1 cellular context compared by ENCODE assay signal in the genomic region with DNA sequence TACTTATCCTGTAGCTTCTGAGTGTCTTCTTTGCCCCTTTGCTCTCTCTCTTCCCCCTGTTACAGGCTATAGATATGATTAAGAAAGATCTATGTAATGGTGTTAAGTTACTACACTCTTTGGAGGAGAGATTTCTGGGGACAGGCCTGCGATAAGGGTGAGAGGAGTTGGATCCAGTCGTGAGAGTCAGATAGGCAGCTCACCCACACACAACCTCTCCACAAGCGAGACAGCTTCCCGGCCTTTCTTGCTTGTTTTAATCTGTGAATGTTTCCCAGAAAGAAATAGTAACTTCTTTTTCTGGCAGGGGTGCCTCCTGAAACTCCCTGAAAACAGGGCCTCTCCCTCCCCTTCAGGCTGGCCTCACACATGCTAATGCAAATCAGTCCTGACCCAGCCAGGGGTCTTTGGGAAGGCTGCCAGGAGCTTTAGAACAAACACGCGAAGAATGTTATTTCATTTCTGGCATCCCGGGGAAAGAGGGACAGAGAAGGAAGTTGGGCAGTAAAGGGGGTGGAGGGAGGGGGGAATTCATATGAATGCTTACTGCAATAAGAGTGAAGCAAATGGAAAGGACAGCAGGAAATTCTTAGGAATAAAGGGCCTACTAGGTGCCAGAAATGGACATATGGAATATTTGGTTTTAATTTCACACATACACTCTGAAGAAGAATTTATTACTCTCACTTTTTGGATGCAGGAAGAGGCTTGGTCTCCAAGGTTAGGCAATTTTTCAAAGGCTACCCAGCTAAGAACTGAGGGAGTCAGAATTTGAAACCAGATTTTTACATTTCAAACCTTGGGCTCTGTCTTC.
A peak's percentile ranks its signal among the peaks of the same experiment; 100 is the strongest.
TF ChIP-seq lines count a peak whose summit lies in the region.

No MANE protein-coding gene starts in this region.

TF ChIP-seq in K562, 482 proteins besides CTCF, POLR2A, EP300 and RAD21 (continued from another document and continues in another):
- TF ChIP-seq, protein P1, sequence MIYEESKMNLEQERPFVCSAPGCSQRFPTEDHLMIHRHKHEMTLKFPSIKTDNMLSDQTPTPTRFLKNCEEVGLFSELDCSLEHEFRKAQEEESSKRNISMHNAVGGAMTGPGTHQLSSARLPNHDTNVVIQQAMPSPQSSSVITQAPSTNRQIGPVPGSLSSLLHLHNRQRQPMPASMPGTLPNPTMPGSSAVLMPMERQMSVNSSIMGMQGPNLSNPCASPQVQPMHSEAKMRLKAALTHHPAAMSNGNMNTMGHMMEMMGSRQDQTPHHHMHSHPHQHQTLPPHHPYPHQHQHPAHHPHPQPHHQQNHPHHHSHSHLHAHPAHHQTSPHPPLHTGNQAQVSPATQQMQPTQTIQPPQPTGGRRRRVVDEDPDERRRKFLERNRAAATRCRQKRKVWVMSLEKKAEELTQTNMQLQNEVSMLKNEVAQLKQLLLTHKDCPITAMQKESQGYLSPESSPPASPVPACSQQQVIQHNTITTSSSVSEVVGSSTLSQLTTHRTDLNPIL (CRISPR knock-in tag; IDR thresholded peaks at IDR 0.05), result no peak
- TF ChIP-seq KLF16 (IDR thresholded peaks at IDR 0.05) (no peak; the same call in 1 of the 2 replicates), SETDB1 (IDR thresholded peaks at IDR 0.05; ENCODE audit: low read length) (no peak), DMBX1 (CRISPR knock-in tag; IDR thresholded peaks at IDR 0.05; ENCODE audit: borderline replicate concordance) (peak; percentile 63; the same call in 1 of the 2 replicates), MCM5 (IDR thresholded peaks at IDR 0.05; ENCODE audit: low read depth) (no peak), MBD2 (IDR thresholded peaks at IDR 0.05; ENCODE audit: borderline replicate concordance, low read depth) (0 out of 2 replicates have a peak, but pooled peaks have one; percentile 42), RCOR1 (IDR thresholded peaks at IDR 0.05; ENCODE audit: borderline replicate concordance in 1 of 2, low read depth in 2 of 2, low read length in 2 of 2) (peak in 1 of 2 experiments; percentile 92; a peak in 2 of 4 replicates), HNRNPLL (IDR thresholded peaks at IDR 0.05; ENCODE audit: low read depth, low read length, poor library complexity, severe bottlenecking) (no peak), STAT5B (CRISPR knock-in tag; IDR thresholded peaks at IDR 0.05) (no peak), FOS (IDR thresholded peaks at IDR 0.05; ENCODE audit: extremely low read depth, insufficient read length) (no peak), POLR2H (tag; IDR thresholded peaks at IDR 0.05; ENCODE audit: low read depth) (peak; percentile 53), XRCC5 (IDR thresholded peaks at IDR 0.05; ENCODE audit: low read depth, low read length) (no peak), LEF1 (IDR thresholded peaks at IDR 0.05) (peak; percentile 70), TBP (optimal IDR thresholded peaks at IDR 0.05; ENCODE audit: low read depth, low read length) (peak; percentile 47), MEF2D (tag; conservative IDR thresholded peaks at IDR 0.05; ENCODE audit: low read depth) (no peak), ARNT (IDR thresholded peaks at IDR 0.05) (peak in 1 of 2 experiments; percentile 62; a peak in 1 of 4 replicates), SIRT6 (IDR thresholded peaks at IDR 0.05; ENCODE audit: low read depth, low read length) (no peak), HDAC1 (IDR thresholded peaks at IDR 0.05) (0 out of 4 replicates have a peak, but pooled peaks of 1 of the 2 experiments have one; percentile 40), ZKSCAN1 (IDR thresholded peaks at IDR 0.05; ENCODE audit: low read depth, low read length) (peak; percentile 95), SREBF1 (IDR thresholded peaks at IDR 0.05; ENCODE audit: borderline replicate concordance, low read depth, low read length) (no peak), KHSRP (IDR thresholded peaks at IDR 0.05) (no peak), ELF2 (CRISPR knock-in tag; IDR thresholded peaks at IDR 0.05) (no peak), BACH1 (tag; IDR thresholded peaks at IDR 0.05) (no peak), L3MBTL2 (IDR thresholded peaks at IDR 0.05) (peak; percentile 51; the same call in 1 of the 2 replicates), CBFA2T2 (conservative IDR thresholded peaks at IDR 0.05) (no peak), MTF1 (CRISPR knock-in tag; IDR thresholded peaks at IDR 0.05; ENCODE audit: borderline replicate concordance) (no peak), ASH1L (IDR thresholded peaks at IDR 0.05; ENCODE audit: borderline replicate concordance, low read depth, partially characterized antibody) (no peak), RBFOX2 (IDR thresholded peaks at IDR 0.05; ENCODE audit: low read depth, low read length) (0 out of 2 replicates have a peak, but pooled peaks have one; percentile 27), ZNF766 (CRISPR knock-in tag; conservative IDR thresholded peaks at IDR 0.05) (peak; percentile 20; the same call in 1 of the 2 replicates), ATF1 (CRISPR knock-in tag; IDR thresholded peaks at IDR 0.05) (no peak), ATF1 (tag; IDR thresholded peaks at IDR 0.05) (no peak), ZNF696 (CRISPR knock-in tag; conservative IDR thresholded peaks at IDR 0.05) (no peak), ZBED1 (IDR thresholded peaks at IDR 0.05) (peak; percentile 94; the same call in 1 of the 2 replicates), MEIS2 (IDR thresholded peaks at IDR 0.05; ENCODE audit: partially characterized antibody) (peak; percentile 52), ZFX (CRISPR knock-in tag; IDR thresholded peaks at IDR 0.05) (peak; percentile 46; the same call in 1 of the 2 replicates), TBL1XR1 (IDR thresholded peaks at IDR 0.05; ENCODE audit: low read length in 2 of 2) (peak in 1 of 2 experiments; percentile 59; a peak in 1 of 4 replicates), RUNX1 (IDR thresholded peaks at IDR 0.05; ENCODE audit: low read depth) (no peak)
- TF ChIP-seq, protein P2, sequence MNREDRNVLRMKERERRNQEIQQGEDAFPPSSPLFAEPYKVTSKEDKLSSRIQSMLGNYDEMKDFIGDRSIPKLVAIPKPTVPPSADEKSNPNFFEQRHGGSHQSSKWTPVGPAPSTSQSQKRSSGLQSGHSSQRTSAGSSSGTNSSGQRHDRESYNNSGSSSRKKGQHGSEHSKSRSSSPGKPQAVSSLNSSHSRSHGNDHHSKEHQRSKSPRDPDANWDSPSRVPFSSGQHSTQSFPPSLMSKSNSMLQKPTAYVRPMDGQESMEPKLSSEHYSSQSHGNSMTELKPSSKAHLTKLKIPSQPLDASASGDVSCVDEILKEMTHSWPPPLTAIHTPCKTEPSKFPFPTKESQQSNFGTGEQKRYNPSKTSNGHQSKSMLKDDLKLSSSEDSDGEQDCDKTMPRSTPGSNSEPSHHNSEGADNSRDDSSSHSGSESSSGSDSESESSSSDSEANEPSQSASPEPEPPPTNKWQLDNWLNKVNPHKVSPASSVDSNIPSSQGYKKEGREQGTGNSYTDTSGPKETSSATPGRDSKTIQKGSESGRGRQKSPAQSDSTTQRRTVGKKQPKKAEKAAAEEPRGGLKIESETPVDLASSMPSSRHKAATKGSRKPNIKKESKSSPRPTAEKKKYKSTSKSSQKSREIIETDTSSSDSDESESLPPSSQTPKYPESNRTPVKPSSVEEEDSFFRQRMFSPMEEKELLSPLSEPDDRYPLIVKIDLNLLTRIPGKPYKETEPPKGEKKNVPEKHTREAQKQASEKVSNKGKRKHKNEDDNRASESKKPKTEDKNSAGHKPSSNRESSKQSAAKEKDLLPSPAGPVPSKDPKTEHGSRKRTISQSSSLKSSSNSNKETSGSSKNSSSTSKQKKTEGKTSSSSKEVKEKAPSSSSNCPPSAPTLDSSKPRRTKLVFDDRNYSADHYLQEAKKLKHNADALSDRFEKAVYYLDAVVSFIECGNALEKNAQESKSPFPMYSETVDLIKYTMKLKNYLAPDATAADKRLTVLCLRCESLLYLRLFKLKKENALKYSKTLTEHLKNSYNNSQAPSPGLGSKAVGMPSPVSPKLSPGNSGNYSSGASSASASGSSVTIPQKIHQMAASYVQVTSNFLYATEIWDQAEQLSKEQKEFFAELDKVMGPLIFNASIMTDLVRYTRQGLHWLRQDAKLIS (CRISPR knock-in tag; IDR thresholded peaks at IDR 0.05), result no peak
- TF ChIP-seq, protein P3, sequence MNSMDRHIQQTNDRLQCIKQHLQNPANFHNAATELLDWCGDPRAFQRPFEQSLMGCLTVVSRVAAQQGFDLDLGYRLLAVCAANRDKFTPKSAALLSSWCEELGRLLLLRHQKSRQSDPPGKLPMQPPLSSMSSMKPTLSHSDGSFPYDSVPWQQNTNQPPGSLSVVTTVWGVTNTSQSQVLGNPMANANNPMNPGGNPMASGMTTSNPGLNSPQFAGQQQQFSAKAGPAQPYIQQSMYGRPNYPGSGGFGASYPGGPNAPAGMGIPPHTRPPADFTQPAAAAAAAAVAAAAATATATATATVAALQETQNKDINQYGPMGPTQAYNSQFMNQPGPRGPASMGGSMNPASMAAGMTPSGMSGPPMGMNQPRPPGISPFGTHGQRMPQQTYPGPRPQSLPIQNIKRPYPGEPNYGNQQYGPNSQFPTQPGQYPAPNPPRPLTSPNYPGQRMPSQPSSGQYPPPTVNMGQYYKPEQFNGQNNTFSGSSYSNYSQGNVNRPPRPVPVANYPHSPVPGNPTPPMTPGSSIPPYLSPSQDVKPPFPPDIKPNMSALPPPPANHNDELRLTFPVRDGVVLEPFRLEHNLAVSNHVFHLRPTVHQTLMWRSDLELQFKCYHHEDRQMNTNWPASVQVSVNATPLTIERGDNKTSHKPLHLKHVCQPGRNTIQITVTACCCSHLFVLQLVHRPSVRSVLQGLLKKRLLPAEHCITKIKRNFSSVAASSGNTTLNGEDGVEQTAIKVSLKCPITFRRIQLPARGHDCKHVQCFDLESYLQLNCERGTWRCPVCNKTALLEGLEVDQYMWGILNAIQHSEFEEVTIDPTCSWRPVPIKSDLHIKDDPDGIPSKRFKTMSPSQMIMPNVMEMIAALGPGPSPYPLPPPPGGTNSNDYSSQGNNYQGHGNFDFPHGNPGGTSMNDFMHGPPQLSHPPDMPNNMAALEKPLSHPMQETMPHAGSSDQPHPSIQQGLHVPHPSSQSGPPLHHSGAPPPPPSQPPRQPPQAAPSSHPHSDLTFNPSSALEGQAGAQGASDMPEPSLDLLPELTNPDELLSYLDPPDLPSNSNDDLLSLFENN (IDR thresholded peaks at IDR 0.05; ENCODE audit: low read depth in 2 of 2, low read length in 2 of 2), result no peak
- TF ChIP-seq, protein P4, sequence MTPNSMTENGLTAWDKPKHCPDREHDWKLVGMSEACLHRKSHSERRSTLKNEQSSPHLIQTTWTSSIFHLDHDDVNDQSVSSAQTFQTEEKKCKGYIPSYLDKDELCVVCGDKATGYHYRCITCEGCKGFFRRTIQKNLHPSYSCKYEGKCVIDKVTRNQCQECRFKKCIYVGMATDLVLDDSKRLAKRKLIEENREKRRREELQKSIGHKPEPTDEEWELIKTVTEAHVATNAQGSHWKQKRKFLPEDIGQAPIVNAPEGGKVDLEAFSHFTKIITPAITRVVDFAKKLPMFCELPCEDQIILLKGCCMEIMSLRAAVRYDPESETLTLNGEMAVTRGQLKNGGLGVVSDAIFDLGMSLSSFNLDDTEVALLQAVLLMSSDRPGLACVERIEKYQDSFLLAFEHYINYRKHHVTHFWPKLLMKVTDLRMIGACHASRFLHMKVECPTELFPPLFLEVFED (CRISPR knock-in tag; conservative IDR thresholded peaks at IDR 0.05), result no peak
- TF ChIP-seq, protein P5, sequence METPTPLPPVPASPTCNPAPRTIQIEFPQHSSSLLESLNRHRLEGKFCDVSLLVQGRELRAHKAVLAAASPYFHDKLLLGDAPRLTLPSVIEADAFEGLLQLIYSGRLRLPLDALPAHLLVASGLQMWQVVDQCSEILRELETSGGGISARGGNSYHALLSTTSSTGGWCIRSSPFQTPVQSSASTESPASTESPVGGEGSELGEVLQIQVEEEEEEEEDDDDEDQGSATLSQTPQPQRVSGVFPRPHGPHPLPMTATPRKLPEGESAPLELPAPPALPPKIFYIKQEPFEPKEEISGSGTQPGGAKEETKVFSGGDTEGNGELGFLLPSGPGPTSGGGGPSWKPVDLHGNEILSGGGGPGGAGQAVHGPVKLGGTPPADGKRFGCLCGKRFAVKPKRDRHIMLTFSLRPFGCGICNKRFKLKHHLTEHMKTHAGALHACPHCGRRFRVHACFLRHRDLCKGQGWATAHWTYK (CRISPR knock-in tag; IDR thresholded peaks at IDR 0.05), result no peak
- TF ChIP-seq, protein P6, sequence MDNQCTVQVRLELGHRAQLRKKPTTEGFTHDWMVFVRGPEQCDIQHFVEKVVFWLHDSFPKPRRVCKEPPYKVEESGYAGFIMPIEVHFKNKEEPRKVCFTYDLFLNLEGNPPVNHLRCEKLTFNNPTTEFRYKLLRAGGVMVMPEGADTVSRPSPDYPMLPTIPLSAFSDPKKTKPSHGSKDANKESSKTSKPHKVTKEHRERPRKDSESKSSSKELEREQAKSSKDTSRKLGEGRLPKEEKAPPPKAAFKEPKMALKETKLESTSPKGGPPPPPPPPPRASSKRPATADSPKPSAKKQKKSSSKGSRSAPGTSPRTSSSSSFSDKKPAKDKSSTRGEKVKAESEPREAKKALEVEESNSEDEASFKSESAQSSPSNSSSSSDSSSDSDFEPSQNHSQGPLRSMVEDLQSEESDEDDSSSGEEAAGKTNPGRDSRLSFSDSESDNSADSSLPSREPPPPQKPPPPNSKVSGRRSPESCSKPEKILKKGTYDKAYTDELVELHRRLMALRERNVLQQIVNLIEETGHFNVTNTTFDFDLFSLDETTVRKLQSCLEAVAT (IDR thresholded peaks at IDR 0.05), result peak in 1 of 2 experiments; percentile 32; a peak in 1 of 4 replicates
- TF ChIP-seq, protein P7, sequence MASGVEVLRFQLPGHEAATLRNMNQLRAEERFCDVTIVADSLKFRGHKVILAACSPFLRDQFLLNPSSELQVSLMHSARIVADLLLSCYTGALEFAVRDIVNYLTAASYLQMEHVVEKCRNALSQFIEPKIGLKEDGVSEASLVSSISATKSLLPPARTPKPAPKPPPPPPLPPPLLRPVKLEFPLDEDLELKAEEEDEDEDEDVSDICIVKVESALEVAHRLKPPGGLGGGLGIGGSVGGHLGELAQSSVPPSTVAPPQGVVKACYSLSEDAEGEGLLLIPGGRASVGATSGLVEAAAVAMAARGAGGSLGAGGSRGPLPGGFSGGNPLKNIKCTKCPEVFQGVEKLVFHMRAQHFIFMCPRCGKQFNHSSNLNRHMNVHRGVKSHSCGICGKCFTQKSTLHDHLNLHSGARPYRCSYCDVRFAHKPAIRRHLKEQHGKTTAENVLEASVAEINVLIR (CRISPR knock-in tag; IDR thresholded peaks at IDR 0.05), result 0 out of 2 replicates have a peak, but pooled peaks have one; percentile 27
- TF ChIP-seq, protein P8, sequence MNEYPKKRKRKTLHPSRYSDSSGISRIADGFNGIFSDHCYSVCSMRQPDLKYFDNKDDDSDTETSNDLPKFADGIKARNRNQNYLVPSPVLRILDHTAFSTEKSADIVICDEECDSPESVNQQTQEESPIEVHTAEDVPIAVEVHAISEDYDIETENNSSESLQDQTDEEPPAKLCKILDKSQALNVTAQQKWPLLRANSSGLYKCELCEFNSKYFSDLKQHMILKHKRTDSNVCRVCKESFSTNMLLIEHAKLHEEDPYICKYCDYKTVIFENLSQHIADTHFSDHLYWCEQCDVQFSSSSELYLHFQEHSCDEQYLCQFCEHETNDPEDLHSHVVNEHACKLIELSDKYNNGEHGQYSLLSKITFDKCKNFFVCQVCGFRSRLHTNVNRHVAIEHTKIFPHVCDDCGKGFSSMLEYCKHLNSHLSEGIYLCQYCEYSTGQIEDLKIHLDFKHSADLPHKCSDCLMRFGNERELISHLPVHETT (CRISPR knock-in tag; conservative IDR thresholded peaks at IDR 0.05 in 1 of 2, IDR thresholded peaks at IDR 0.05 in 1 of 2), result peak in 1 of 2 experiments; percentile 57; a peak in 1 of 4 replicates
